In genomic region chr12:109681986-109682707, GRCh38 we compare ENCODE assay signal across 29 cellular contexts. TPM values are rescaled to one million over a fixed set of nuclear protein-coding genes. Genes with fewer than 3 reads are reported as not detected.
"Had no signal": no experiment of that assay in that cellular context is flagged by ENCODE, and none has a peak within 500 bp of the region (broad histone marks: within the 10 kb centered on the region; RNA-seq: fewer than 3 reads in every experiment).

No MANE protein-coding gene starts in this region.

- DNase-seq: dermis blood vessel endothelial cell; effector memory CD4-positive, alpha-beta T cell; foreskin keratinocyte; heart right ventricle; hippocampal formation; kidney glomerular epithelial cell; left colon; left ventricle myocardium superior; natural killer cell; stimulated activated CD4-positive, alpha-beta T cell treated with anti-CD3 and anti-CD28 coated beads, Interleukin-12 subunit alpha, Interleukin-12 subunit beta, amount 100 ng/mL, for 4 hours; stimulated activated CD4-positive, alpha-beta T cell treated with anti-CD3 and anti-CD28 coated beads, Interleukin-1b, Interleukin-23, amount 100 ng/mL, for 48 hours; stimulated activated CD4-positive, alpha-beta T cell treated with anti-CD3 and anti-CD28 coated beads, Interleukin-4, amount 100 ng/mL, for 1 hour; stimulated activated CD8-positive, alpha-beta memory T cell treated with anti-CD3 and anti-CD28 coated beads, Interleukin-4, amount 100 ng/mL, for 48 hours; stimulated activated naive CD4-positive, alpha-beta T cell; stimulated activated naive CD8-positive, alpha-beta T cell treated with anti-CD3 and anti-CD28 coated beads, Interleukin-15, amount 100 ng/mL, for 72 hours; transverse colon; upper lobe of right lung; uterus had no signal

- H3K27ac ChIP-seq: esophagus muscularis mucosa, foreskin keratinocyte, gastroesophageal sphincter, heart right ventricle, neutrophil, parathyroid adenoma, suprapubic skin, transverse colon, upper lobe of right lung, uterus had no signal

- H3K36me3 ChIP-seq: esophagus muscularis mucosa, gastroesophageal sphincter, heart right ventricle, neutrophil, suprapubic skin, transverse colon, upper lobe of right lung, uterus had no signal

- H3K27ac Mint-ChIP-seq: memory B cell; natural killer cell; progenitor cell of endocrine pancreas; stimulated activated naive CD8-positive, alpha-beta T cell treated with anti-CD3 and anti-CD28 coated beads, Interleukin-15, amount 100 ng/mL, for 72 hours had no signal

- H3K27me3 ChIP-seq: esophagus muscularis mucosa, gastroesophageal sphincter, suprapubic skin, transverse colon, upper lobe of right lung, uterus had no signal

- H2AFZ ChIP-seq: parathyroid adenoma had no signal

- H3K36me3 Mint-ChIP-seq: memory B cell, natural killer cell had no signal

- H3K9ac ChIP-seq: parathyroid adenoma had no signal

- H3K4me2 ChIP-seq: smooth muscle cell had no signal

- H3K9me3 Mint-ChIP-seq: natural killer cell; stimulated activated naive CD8-positive, alpha-beta T cell treated with anti-CD3 and anti-CD28 coated beads, Interleukin-15, amount 100 ng/mL, for 72 hours had no signal

- H3K4me3 Mint-ChIP-seq: memory B cell; natural killer cell; stimulated activated naive CD8-positive, alpha-beta T cell treated with anti-CD3 and anti-CD28 coated beads, Interleukin-15, amount 100 ng/mL, for 72 hours had no signal

- H3K9me3 ChIP-seq: esophagus muscularis mucosa, gastroesophageal sphincter, heart right ventricle, neutrophil, suprapubic skin, transverse colon, upper lobe of right lung, uterus had no signal

- ATAC-seq: foreskin keratinocyte; gastroesophageal sphincter; heart right ventricle; left colon; left ventricle myocardium superior; natural killer cell; sciatic nerve; stimulated activated naive CD8-positive, alpha-beta T cell treated with anti-CD3 and anti-CD28 coated beads, Interleukin-15, amount 100 ng/mL, for 72 hours; upper lobe of right lung had no signal

- H3K4me3 ChIP-seq: esophagus muscularis mucosa, gastroesophageal sphincter, heart right ventricle, lung, smooth muscle cell, suprapubic skin, transverse colon, upper lobe of right lung, uterus had no signal

- H3K4me1 ChIP-seq: foreskin keratinocyte, parathyroid adenoma, upper lobe of right lung, uterus had no signal

- H3K27me3 Mint-ChIP-seq: stimulated activated naive CD8-positive, alpha-beta T cell treated with anti-CD3 and anti-CD28 coated beads, Interleukin-15, amount 100 ng/mL, for 72 hours had no signal

- H3K4me1 Mint-ChIP-seq: memory B cell; natural killer cell; stimulated activated naive CD8-positive, alpha-beta T cell treated with anti-CD3 and anti-CD28 coated beads, Interleukin-15, amount 100 ng/mL, for 72 hours had no signal

- H3K79me2 ChIP-seq: parathyroid adenoma had no signal

RNA-seq across cellular contexts. Expression of gene FAM222A, which starts 31.5 kb away (rescaled TPM):
- total RNA-seq: fibroblast of lung had no signal
